16 cellular contexts compared by ENCODE assay signal in genomic region chr19:1373534-1374249, GRCh38. TPM values are rescaled to one million over a fixed set of nuclear protein-coding genes. Genes with fewer than 3 reads are reported as not detected.
A peak's percentile ranks its signal among the peaks of the same experiment; 100 is the strongest.
DNase-seq lines count a peak whose midpoint lies in the region; ATAC-seq and TF ChIP-seq lines count a peak whose summit lies in the region.
"Had no signal": no experiment of that assay in that cellular context is flagged by ENCODE, and none has a peak within 500 bp of the region (broad histone marks: within the 10 kb centered on the region; RNA-seq: fewer than 3 reads in every experiment).

No MANE protein-coding gene starts in this region.

- peak overlapping the region in 4 of 5 experiments; percentile 58 to 85 (median 76) for H3K27ac Mint-ChIP-seq in brain
- no peak overlapping the region for H3K27ac Mint-ChIP-seq in endodermal cell
- H3K27ac Mint-ChIP-seq: activated CD4-positive, alpha-beta memory T cell treated with anti-CD3 and anti-CD28 coated beads for 36 hours; naive B cell; T-helper 1 cell treated with Interleukin-12 subunit alpha and Interleukin-12 subunit beta and Interleukin-4 antibody, amounts not matched to agents 30 μg/mL and 1 μg/mL, for 36 hours had no signal

- 95 to 99% methylated on average over 17 to 22 of the region's 22 CpGs for WGBS in endodermal cell (ENCODE audit: insufficient coverage in 1 of 2, insufficient read length in 1 of 2), 2 experiments

- no peak for TF ChIP-seq CTCF in BE2C (IDR thresholded peaks at IDR 0.05; ENCODE audit: low read depth, low read length)
- no peak for TF ChIP-seq CTCF in brain (conservative IDR thresholded peaks at IDR 0.05)
- no peak for TF ChIP-seq CTCF in right atrium auricular region (IDR thresholded peaks at IDR 0.05)
- no peak for TF ChIP-seq CTCF in endodermal cell (conservative IDR thresholded peaks at IDR 0.05)

- no peaks in the 10 kb centered on the region for H3K9me3 Mint-ChIP-seq in brain
- no peaks in the 10 kb centered on the region for H3K9me3 Mint-ChIP-seq in endodermal cell
- H3K9me3 Mint-ChIP-seq: activated CD4-positive, alpha-beta memory T cell treated with anti-CD3 and anti-CD28 coated beads for 36 hours; naive B cell; stimulated activated naive B cell treated with anti-CD40 and anti-IgM and Interleukin-4, amounts not matched to agents 10 μg/mL and 1 μg/mL and 100 μg/mL, for 72 hours; T-helper 1 cell treated with Interleukin-12 subunit alpha and Interleukin-12 subunit beta and Interleukin-4 antibody, amounts not matched to agents 30 μg/mL and 1 μg/mL, for 36 hours had no signal

- H3K9ac ChIP-seq in endodermal cell (ENCODE audit: extremely low read depth, low read length, poor library complexity, severe bottlenecking) = no peak overlapping the region

- H3K4me3 ChIP-seq in BE2C (ENCODE audit: low read depth, low read length) (no peak overlapping the region), right atrium auricular region (no peak overlapping the region), endodermal cell (ENCODE audit: low read length) (no peak overlapping the region)

- peak; percentile 76 for DNase-seq in BE2C
- no peak for DNase-seq in right atrium auricular region (ENCODE audit: low spot score)
- no peak for DNase-seq in sciatic nerve (ENCODE audit: low spot score)
- no peak for DNase-seq in activated CD8-positive, alpha-beta memory T cell treated with anti-CD3 and anti-CD28 coated beads for 24 hours
- DNase-seq in endodermal cell = no peak
- no peak for DNase-seq in NCI-H345 (lab: John Stamatoyannopoulos, UW)
- DNase-seq: activated CD4-positive, alpha-beta memory T cell treated with anti-CD3 and anti-CD28 coated beads for 36 hours; activated naive CD4-positive, alpha-beta T cell treated with anti-CD3 and anti-CD28 coated beads, Interleukin-2, amount 50 U/mL, for 16 hours; effector CD4-positive, alpha-beta T cell; GDM1; naive B cell; NCI-H1694; stimulated activated naive B cell treated with anti-CD40 and anti-IgM and Interleukin-4, amounts not matched to agents 10 μg/mL and 1 μg/mL and 100 μg/mL, for 72 hours had no signal

- H3K36me3 ChIP-seq in BE2C (peaks cover 56% of the 10 kb centered on the region), right atrium auricular region (peaks cover 64% of the 10 kb centered on the region), endodermal cell (ENCODE audit: control insufficient read depth, insufficient read depth, low read length) (peaks cover 51% of the 10 kb centered on the region)

- ATAC-seq in sciatic nerve = peak; percentile 20
- ATAC-seq in HG03097 (IDR thresholded peaks at IDR 0.05; ENCODE audit: low FRiP score, unreplicated experiment) = no peak
- ATAC-seq: stimulated activated naive B cell treated with anti-CD40 and anti-IgM and Interleukin-4, amounts not matched to agents 10 μg/mL and 1 μg/mL and 100 μg/mL, for 72 hours had no signal

- peaks cover 36% of the 10 kb centered on the region for H3K36me3 Mint-ChIP-seq in brain
- H3K36me3 Mint-ChIP-seq in endodermal cell (ENCODE audit: low read depth) = peaks cover 56% of the 10 kb centered on the region
- H3K36me3 Mint-ChIP-seq: naive B cell had no signal

- H3K4me1 Mint-ChIP-seq in brain (peaks cover 12% of the 10 kb centered on the region), endodermal cell (no peaks in the 10 kb centered on the region)
- H3K4me1 Mint-ChIP-seq: stimulated activated naive B cell treated with anti-CD40 and anti-IgM and Interleukin-4, amounts not matched to agents 10 μg/mL and 1 μg/mL and 100 μg/mL, for 72 hours had no signal

- H3K27me3 Mint-ChIP-seq in brain = no peaks in the 10 kb centered on the region
- no peaks in the 10 kb centered on the region for H3K27me3 Mint-ChIP-seq in endodermal cell (ENCODE audit: insufficient read depth)
- H3K27me3 Mint-ChIP-seq: activated CD4-positive, alpha-beta memory T cell treated with anti-CD3 and anti-CD28 coated beads for 36 hours; naive B cell; stimulated activated naive B cell treated with anti-CD40 and anti-IgM and Interleukin-4, amounts not matched to agents 10 μg/mL and 1 μg/mL and 100 μg/mL, for 72 hours had no signal

- intact Hi-C loops in sciatic nerve (cut with DNase I) = no loop called here

- H3K9me3 ChIP-seq in BE2C (no peaks in the 10 kb centered on the region), right atrium auricular region (no peaks in the 10 kb centered on the region), endodermal cell (ENCODE audit: control insufficient read depth, low read length) (no peaks in the 10 kb centered on the region)

- H3K27me3 ChIP-seq in BE2C (no peaks in the 10 kb centered on the region), right atrium auricular region (no peaks in the 10 kb centered on the region), endodermal cell (ENCODE audit: control insufficient read depth, insufficient read depth, low read length, poor library complexity, severe bottlenecking) (no peaks in the 10 kb centered on the region)

- H3K4me1 ChIP-seq in BE2C (peaks cover 11% of the 10 kb centered on the region), right atrium auricular region (peaks cover 0 to 30% of the 10 kb centered on the region in 2 donors), endodermal cell (ENCODE audit: control insufficient read depth, insufficient read depth, low read length) (no peaks in the 10 kb centered on the region)

- H3K27ac ChIP-seq in right atrium auricular region = peak overlapping the region; percentile 85 to 93
- H3K27ac ChIP-seq in endodermal cell (ENCODE audit: low read depth, low read length) = no peak overlapping the region

- no peak overlapping the region for H3K4me3 Mint-ChIP-seq in brain
- H3K4me3 Mint-ChIP-seq in endodermal cell = no peak overlapping the region
- H3K4me3 Mint-ChIP-seq: activated CD4-positive, alpha-beta memory T cell treated with anti-CD3 and anti-CD28 coated beads for 36 hours; naive B cell; stimulated activated naive B cell treated with anti-CD40 and anti-IgM and Interleukin-4, amounts not matched to agents 10 μg/mL and 1 μg/mL and 100 μg/mL, for 72 hours; T-helper 1 cell treated with Interleukin-12 subunit alpha and Interleukin-12 subunit beta and Interleukin-4 antibody, amounts not matched to agents 30 μg/mL and 1 μg/mL, for 36 hours had no signal

RNA-seq across cellular contexts. Expression of gene NDUFS7, which starts 10.0 kb away (rescaled TPM):
- 569 TPM for polyA plus RNA-seq in BE2C (2012; ENCODE audit: insufficient read depth, insufficient read length, low read depth)
- 275 TPM for polyA plus RNA-seq in brain (ENCODE audit: insufficient read depth, low read depth, low replicate concordance)
- total RNA-seq in right atrium auricular region (100 to 1,000 TPM; 234 to 326 TPM), sciatic nerve (57.5 TPM), endodermal cell (10 to 100 TPM; 57.0 to 62.5 TPM)
- polyA plus RNA-seq in endodermal cell (2013, experiment 1 of 2) = 87.8 TPM
- 64.6 TPM for polyA plus RNA-seq in endodermal cell (2013, experiment 2 of 2)

RNA-seq across cellular contexts. Expression of gene GAMT, which starts 27.6 kb away (rescaled TPM):
- polyA plus RNA-seq in BE2C (2012; ENCODE audit: insufficient read depth, insufficient read length, low read depth) = 17.9 TPM
- polyA plus RNA-seq in brain (ENCODE audit: insufficient read depth, low read depth, low replicate concordance) = 146 TPM
- total RNA-seq in right atrium auricular region = 10 to 100 TPM; 45.8 to 92.5 TPM
- 48.1 TPM for total RNA-seq in sciatic nerve
- total RNA-seq in endodermal cell = 10 to 100 TPM; 38.4 to 49.6 TPM
- 35.0 TPM for polyA plus RNA-seq in endodermal cell (2013, experiment 1 of 2)
- polyA plus RNA-seq in endodermal cell (2013, experiment 2 of 2) = 29.8 TPM

RNA-seq across cellular contexts. Expression of gene DAZAP1, which starts 33.7 kb away (rescaled TPM):
- 146 TPM for polyA plus RNA-seq in BE2C (2012; ENCODE audit: insufficient read depth, insufficient read length, low read depth)
- polyA plus RNA-seq in brain (ENCODE audit: insufficient read depth, low read depth, low replicate concordance) = 81.4 TPM
- total RNA-seq in right atrium auricular region (10 to 100 TPM; 32.6 to 47.5 TPM), sciatic nerve (75.7 TPM), endodermal cell (100 to 1,000 TPM; 154 to 179 TPM)
- 94.3 TPM for polyA plus RNA-seq in endodermal cell (2013, experiment 1 of 2)
- 85.7 TPM for polyA plus RNA-seq in endodermal cell (2013, experiment 2 of 2)
